24 cellular contexts compared by ENCODE assay signal in genomic region chr9:134157378-134157885, GRCh38. TPM values are rescaled to one million over a fixed set of nuclear protein-coding genes. Genes with fewer than 3 reads are reported as not detected.
A peak's percentile ranks its signal among the peaks of the same experiment; 100 is the strongest.
DNase-seq lines count a peak whose midpoint lies in the region; ATAC-seq and TF ChIP-seq lines count a peak whose summit lies in the region.
"Had no signal": no experiment of that assay in that cellular context is flagged by ENCODE, and none has a peak within 500 bp of the region (broad histone marks: within the 10 kb centered on the region; RNA-seq: fewer than 3 reads in every experiment).

No MANE protein-coding gene starts in this region.

- ATAC-seq in right cardiac atrium = no peak
- no peak for ATAC-seq in GM21381 (IDR thresholded peaks at IDR 0.05; ENCODE audit: unreplicated experiment)
- ATAC-seq: GM23338, Panc1 had no signal

- DNase-seq in right cardiac atrium (peak in 2 of 3 donors; percentile 50 to 56), left ventricle myocardium inferior (no peak), dorsolateral prefrontal cortex (no peak), spleen (peak; percentile 69), SKM-1 treated with dmso at 0.1 percent for 144 hours (lab: John Stamatoyannopoulos, UW; ENCODE audit: unreplicated experiment) (no peak), CD1c-positive myeloid dendritic cell (ENCODE audit: extremely low spot score) (no peak)
- DNase-seq: CD4-positive, CD25-positive, alpha-beta regulatory T cell; COR-L47; DND-41; HCEC 1CT; NCI-H1092 treated with DMSO at 0.1 percent for 48 hours; NCI-H1436 treated with DMSO at 0.1 percent for 48 hours; NCI-H2029; NCI-H226; NCI-H510A treated with DMSO at 0.1 percent for 48 hours; NCI-H774; NK-92 treated with Interleukin-12 subunit alpha and Interleukin-12 subunit beta, amount 100 ng/mL, for 24 hours; SJCRH30 had no signal

- intact Hi-C loops in right cardiac atrium (cut with DNase I) = no loop called here
- intact Hi-C loops in left ventricle myocardium inferior (cut with micrococcal nuclease) = no loop called here
- intact Hi-C loops in dorsolateral prefrontal cortex (cut with DNase I) = no loop called here
- intact Hi-C loops in spleen (cut with DNase I; ENCODE audit: low total_unique reads) = no loop called here

- H3K27me3 ChIP-seq in right cardiac atrium (ENCODE audit: control insufficient read depth, insufficient read depth) (no peaks in the 10 kb centered on the region), left ventricle myocardium inferior (ENCODE audit: low read depth) (no peaks in the 10 kb centered on the region), dorsolateral prefrontal cortex (no peaks in the 10 kb centered on the region), spleen (replicated peaks in 1 of 7) (no peaks in the 10 kb centered on the region)
- H3K27me3 ChIP-seq: SJCRH30 had no signal

- no peak for TF ChIP-seq POLR2A in spleen (IDR thresholded peaks at IDR 0.05)

- H3K27ac ChIP-seq in right cardiac atrium (ENCODE audit: low read length) = no peak overlapping the region
- no peak overlapping the region for H3K27ac ChIP-seq in left ventricle myocardium inferior (replicated peaks)
- peak overlapping the region in 57 of 59 donors; percentile 3 to 97 (median 80) for H3K27ac ChIP-seq in dorsolateral prefrontal cortex
- H3K27ac ChIP-seq in spleen = no peak overlapping the region
- H3K27ac ChIP-seq: HL-60, KMS-11, SJCRH30 had no signal

- TF ChIP-seq CTCF in left ventricle myocardium inferior (IDR thresholded peaks at IDR 0.05; ENCODE audit: borderline replicate concordance) (no peak), dorsolateral prefrontal cortex (IDR thresholded peaks at IDR 0.05 in 54 of 56, conservative IDR thresholded peaks at IDR 0.05 in 2 of 56; ENCODE audit: low read depth in 1 of 56, partially characterized antibody in 56 of 56) (no peak), spleen (IDR thresholded peaks at IDR 0.05 in 8 of 11, conservative IDR thresholded peaks at IDR 0.05 in 3 of 11) (no peak)

- H3K4me1 ChIP-seq in right cardiac atrium (ENCODE audit: control insufficient read depth, insufficient read depth, low read length) (no peaks in the 10 kb centered on the region), left ventricle myocardium inferior (no peaks in the 10 kb centered on the region), spleen (peaks cover 0 to 5% (median under 1%) of the 10 kb centered on the region in 6 donors)
- H3K4me1 ChIP-seq: SJCRH30 had no signal

- WGBS in right cardiac atrium = 93% methylated on average over 23 of the region's 23 CpGs
- 94 to 97% (median 95%) methylated on average over 19 to 23 of the region's 23 CpGs for WGBS in spleen, 5 donors

- H3K9me3 ChIP-seq in right cardiac atrium (ENCODE audit: control insufficient read depth, low read length) = no peaks in the 10 kb centered on the region
- no peaks in the 10 kb centered on the region for H3K9me3 ChIP-seq in left ventricle myocardium inferior (replicated peaks)
- no peaks in the 10 kb centered on the region for H3K9me3 ChIP-seq in spleen
- H3K9me3 ChIP-seq: SJCRH30 had no signal

- H3K4me3 ChIP-seq in right cardiac atrium (ENCODE audit: low read length) (no peak overlapping the region), left ventricle myocardium inferior (no peak overlapping the region), dorsolateral prefrontal cortex (no peak overlapping the region), spleen (no peak overlapping the region)
- H3K4me3 ChIP-seq: GM23338, SJCRH30 had no signal

- H3K36me3 ChIP-seq in left ventricle myocardium inferior = peaks cover 67% of the 10 kb centered on the region
- peaks cover 0 to 77% (median 68%) of the 10 kb centered on the region in 6 donors for H3K36me3 ChIP-seq in spleen

RNA-seq across cellular contexts. Expression of gene RNU6ATAC, which starts 6.9 kb away (rescaled TPM):
- total RNA-seq in right cardiac atrium = 100 to 1,000 TPM; 146 to 251 (median 243) TPM
- not detected for polyA plus RNA-seq in right cardiac atrium
- 157 TPM for total RNA-seq in left ventricle myocardium inferior
- total RNA-seq in dorsolateral prefrontal cortex = 100 to 1,000 TPM in 83 of 120 experiments, 10 to 100 TPM in 37; 25.4 to 362 (median 132) TPM
- 100 to 1,000 TPM in 4 of 7 donors, not detected in 3; 223 to 404 (median 271) TPM for total RNA-seq in spleen
- not detected for polyA plus RNA-seq in spleen
- total RNA-seq: GM23338, HT-29, SJCRH30 had no signal
- polyA plus RNA-seq: CD4-positive, CD25-positive, alpha-beta regulatory T cell; GM23338 had no signal

RNA-seq across cellular contexts. Expression of gene WDR5, which starts 21.6 kb away (rescaled TPM):
- total RNA-seq in right cardiac atrium = 10 to 100 TPM; 15.4 to 18.3 (median 17.7) TPM
- 13.3 TPM for polyA plus RNA-seq in right cardiac atrium
- 17.7 TPM for total RNA-seq in left ventricle myocardium inferior
- 10 to 100 TPM; 22.8 to 42.2 (median 29.5) TPM for total RNA-seq in dorsolateral prefrontal cortex
- 10 to 100 TPM; 13.8 to 23.1 (median 19.1) TPM for total RNA-seq in spleen
- polyA plus RNA-seq in spleen = 10 to 100 TPM; 15.4 to 31.3 (median 19.3) TPM

Comparison
In these comparisons a context has a peak if more than half of its experiments do, and no peak if none do; other contexts are left out.
1. DNase-seq: peak in right cardiac atrium (2 of 3) and spleen (single experiment); none in left ventricle myocardium inferior (single experiment), dorsolateral prefrontal cortex (0 of 10), SKM-1 treated with dmso at 0.1 percent for 144 hours (single experiment) and CD1c-positive myeloid dendritic cell (single experiment).
2. H3K27ac ChIP-seq: peak in dorsolateral prefrontal cortex (57 of 59); none in right cardiac atrium (single experiment), left ventricle myocardium inferior (single experiment) and spleen (0 of 8).